Comparison of ENCODE assay signal across 11 cellular contexts in the genomic region with DNA sequence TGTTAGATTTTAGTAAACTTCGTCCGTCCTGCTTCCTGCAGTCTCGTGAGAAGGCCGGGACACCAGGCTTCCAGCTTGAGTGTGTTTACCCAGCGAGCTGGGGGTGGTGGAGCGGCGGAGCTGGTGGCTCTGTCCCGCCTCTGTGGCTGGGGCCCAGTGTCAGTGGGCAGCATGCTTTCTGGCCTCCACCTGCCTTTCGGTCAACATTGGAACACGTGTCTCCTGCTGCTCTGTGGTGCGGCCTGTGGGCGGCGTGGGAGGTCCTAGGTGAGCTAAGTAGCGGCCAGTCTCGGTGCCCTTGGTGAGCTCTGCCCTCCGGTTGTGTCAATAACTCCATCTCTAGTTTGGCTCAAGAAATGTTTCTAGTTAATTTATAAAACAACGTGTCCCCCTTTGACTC.
A peak's percentile ranks its signal among the peaks of the same experiment; 100 is the strongest.
DNase-seq lines count a peak whose midpoint lies in the region; ATAC-seq and TF ChIP-seq lines count a peak whose summit lies in the region.
"Had no signal": no experiment of that assay in that cellular context is flagged by ENCODE, and none has a peak within 500 bp of the region (broad histone marks: within the 10 kb centered on the region; RNA-seq: fewer than 3 reads in every experiment).

No MANE protein-coding gene starts in this region.

- H3K4me3 ChIP-seq in endodermal cell (ENCODE audit: low read length) (no peak overlapping the region), parathyroid adenoma (ENCODE audit: low read depth, low read length) (no peak overlapping the region), HAP-1 (no peak overlapping the region)
- H3K4me3 ChIP-seq: uterus had no signal

- no peak for ATAC-seq in foreskin keratinocyte

- H3K27ac ChIP-seq in endodermal cell (ENCODE audit: low read depth, low read length): no peak overlapping the region
- peak overlapping the region; percentile 83 for H3K27ac ChIP-seq in parathyroid adenoma
- H3K27ac ChIP-seq in foreskin keratinocyte: no peak overlapping the region
- H3K27ac ChIP-seq: uterus had no signal

- H3K9me3 ChIP-seq in endodermal cell (ENCODE audit: control insufficient read depth, low read length) (no peaks in the 10 kb centered on the region), parathyroid adenoma (ENCODE audit: control insufficient read depth, low read length) (no peaks in the 10 kb centered on the region), HAP-1 (no peaks in the 10 kb centered on the region)
- H3K9me3 ChIP-seq: uterus had no signal

- no peak overlapping the region for H2AFZ ChIP-seq in parathyroid adenoma

- 89 to 93% methylated on average over 16 to 17 of the region's 17 CpGs for WGBS in endodermal cell (ENCODE audit: insufficient coverage in 1 of 2, insufficient read length in 1 of 2), 2 experiments

- in situ Hi-C loops in HAP-1 (cut with MboI; ENCODE audit: low sequenced_read_pairs): no loop called here

- no peak overlapping the region for H3K9ac ChIP-seq in endodermal cell (ENCODE audit: extremely low read depth, low read length, poor library complexity, severe bottlenecking)
- H3K9ac ChIP-seq in parathyroid adenoma: no peak overlapping the region

- H3K4me2 ChIP-seq in parathyroid adenoma (ENCODE audit: low read length): no peak overlapping the region

- TF ChIP-seq CTCF in endodermal cell (conservative IDR thresholded peaks at IDR 0.05): peak; percentile 50
- no peak for TF ChIP-seq CTCF in parathyroid adenoma (IDR thresholded peaks at IDR 0.05)
- TF ChIP-seq CTCF in foreskin keratinocyte (conservative IDR thresholded peaks at IDR 0.05): no peak

- H3K36me3 Mint-ChIP-seq in endodermal cell (ENCODE audit: low read depth): no peaks in the 10 kb centered on the region

- H3K36me3 ChIP-seq in endodermal cell (ENCODE audit: control insufficient read depth, insufficient read depth, low read length) (no peaks in the 10 kb centered on the region), parathyroid adenoma (ENCODE audit: control insufficient read depth, insufficient read depth, low read length) (no peaks in the 10 kb centered on the region), HAP-1 (replicated peaks) (no peaks in the 10 kb centered on the region)
- H3K36me3 ChIP-seq: uterus had no signal

- H3K79me2 ChIP-seq in parathyroid adenoma: no peaks in the 10 kb centered on the region

- H3K27ac Mint-ChIP-seq in endodermal cell: no peak overlapping the region

- peaks cover 3% of the 10 kb centered on the region for H3K4me1 Mint-ChIP-seq in endodermal cell

- H3K9me3 Mint-ChIP-seq in endodermal cell: no peaks in the 10 kb centered on the region

- H3K27me3 Mint-ChIP-seq in endodermal cell (ENCODE audit: insufficient read depth): peaks cover 2% of the 10 kb centered on the region

- no peak overlapping the region for H3K4me3 Mint-ChIP-seq in endodermal cell

- H3K27me3 ChIP-seq in endodermal cell (ENCODE audit: control insufficient read depth, insufficient read depth, low read length, poor library complexity, severe bottlenecking): no peaks in the 10 kb centered on the region
- no peaks in the 10 kb centered on the region for H3K27me3 ChIP-seq in parathyroid adenoma (ENCODE audit: control insufficient read depth, insufficient read depth, low read length)
- H3K27me3 ChIP-seq in HAP-1 (ENCODE audit: low read depth): no peaks in the 10 kb centered on the region
- no peaks in the 10 kb centered on the region for H3K27me3 ChIP-seq in foreskin keratinocyte
- H3K27me3 ChIP-seq: uterus had no signal

- DNase-seq in HuH-7 (ENCODE audit: low spot score) (peak; percentile 29), NCI-H510A treated with DMSO at 0.1 percent for 48 hours (lab: John Stamatoyannopoulos, UW) (peak; percentile 77), endodermal cell (no peak), GM19238 (ENCODE audit: insufficient read length, low spot score) (no peak), HAP-1 (ENCODE audit: low spot score in 2 of 2) (no peak), foreskin keratinocyte (no peak)
- DNase-seq: activated naive CD4-positive, alpha-beta T cell treated with Interleukin-2 at 50 U/mL for 16 hours; NCI-H1436 treated with DMSO at 0.1 percent for 48 hours; stimulated activated CD4-positive, alpha-beta T cell treated with anti-CD3 and anti-CD28 coated beads, Interleukin-2, amount 100 ng/mL, for 48 hours; uterus had no signal

- H3K4me1 ChIP-seq in endodermal cell (ENCODE audit: control insufficient read depth, insufficient read depth, low read length) (peaks cover 14% of the 10 kb centered on the region), parathyroid adenoma (peaks cover 15% of the 10 kb centered on the region), HAP-1 (peaks cover 9% of the 10 kb centered on the region), foreskin keratinocyte (no peaks in the 10 kb centered on the region)

Comparison
In these comparisons a context has a peak if more than half of its experiments do, and no peak if none do; other contexts are left out.
1. DNase-seq: peak in HuH-7 (single experiment) and NCI-H510A treated with DMSO at 0.1 percent for 48 hours (single experiment); none in endodermal cell (single experiment), GM19238 (single experiment), HAP-1 (0 of 2) and foreskin keratinocyte (0 of 2).